ENCODE assay signal across 16 cellular contexts in the genomic region with DNA sequence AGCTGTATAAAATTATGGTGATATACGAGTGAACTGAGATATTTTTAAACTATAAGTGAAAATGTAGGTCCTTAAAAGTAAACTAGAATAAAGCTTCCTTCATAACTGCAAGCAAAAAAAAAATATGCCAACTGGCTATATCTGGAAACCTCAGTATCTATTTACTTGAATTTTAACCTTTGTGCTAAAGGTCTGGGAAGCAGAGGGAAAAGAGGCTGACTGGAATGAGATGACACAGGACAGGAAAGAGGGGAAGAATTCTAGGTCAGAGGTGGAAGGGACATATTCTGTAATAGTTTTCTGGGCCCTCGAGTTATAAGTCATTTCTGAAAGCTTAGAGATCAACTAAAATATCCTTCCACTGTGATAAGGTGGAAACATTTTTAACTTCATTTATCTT. TPM values are rescaled to one million over a fixed set of nuclear protein-coding genes. Genes with fewer than 3 reads are reported as not detected.
DNase-seq lines count a peak whose midpoint lies in the region; ATAC-seq and TF ChIP-seq lines count a peak whose summit lies in the region.
"Had no signal": no experiment of that assay in that cellular context is flagged by ENCODE, and none has a peak within 500 bp of the region (broad histone marks: within the 10 kb centered on the region; RNA-seq: fewer than 3 reads in every experiment).

No MANE protein-coding gene starts in this region.

- no peaks in the 10 kb centered on the region for H3K27me3 ChIP-seq in ACC112 (ENCODE audit: insufficient read depth, low read length)
- H3K27me3 ChIP-seq in body of pancreas, result no peaks in the 10 kb centered on the region

- intact Hi-C loops in body of pancreas (cut with DNase I), result no loop called here

- TF ChIP-seq CTCF in body of pancreas (IDR thresholded peaks at IDR 0.05), result no peak

- no peak for TF ChIP-seq POLR2A in body of pancreas (IDR thresholded peaks at IDR 0.05)

- H3K4me3 ChIP-seq in ACC112 (ENCODE audit: low read depth, low read length), result no peak overlapping the region
- no peak overlapping the region for H3K4me3 ChIP-seq in body of pancreas

- peak overlapping the region; percentile 13 for H2AFZ ChIP-seq in ACC112 (ENCODE audit: low read length, unreplicated experiment)

- no peaks in the 10 kb centered on the region for H3K79me2 ChIP-seq in ACC112 (ENCODE audit: control insufficient read depth, insufficient read depth, low read length, unreplicated experiment)

- H3K27ac ChIP-seq in ACC112 (ENCODE audit: low read depth, low read length) (no peak overlapping the region), body of pancreas (no peak overlapping the region), substantia nigra (ENCODE audit: low read depth, low read length, poor library complexity, severe bottlenecking) (no peak overlapping the region)
- H3K27ac ChIP-seq: KMS-11 had no signal

- no peaks in the 10 kb centered on the region for H3K36me3 ChIP-seq in ACC112 (ENCODE audit: insufficient read depth, low read length)
- no peaks in the 10 kb centered on the region for H3K36me3 ChIP-seq in body of pancreas (replicated peaks in 1 of 2; ENCODE audit: insufficient read depth in 1 of 2, low read depth in 2 of 2)

- 70 to 71% methylated on average over 2 of the region's 2 CpGs for WGBS in body of pancreas, 2 donors

- DNase-seq in LHCN-M2 (ENCODE audit: low read depth) (peak; percentile 23), hepatic stellate cell (ENCODE audit: low spot score) (peak; percentile 15), myocyte (ENCODE audit: low read depth) (peak; percentile 19), anterior cingulate cortex (lab: John Stamatoyannopoulos, UW) (no peak), body of pancreas (no peak), substantia nigra (lab: John Stamatoyannopoulos, UW) (no peak), Ammon's horn (ENCODE audit: low spot score) (no peak)
- DNase-seq: Caco-2, MM.1S, NCI-H1105, NCI-H187, NCI-H82, SHP77 had no signal

- no peaks in the 10 kb centered on the region for H3K9me3 ChIP-seq in body of pancreas
- H3K9me3 ChIP-seq: Caco-2 had no signal

- ATAC-seq in body of pancreas, result no peak
- ATAC-seq: Panc1 had no signal

- H3K4me1 ChIP-seq in ACC112 (ENCODE audit: control insufficient read depth, insufficient read depth, low read length, unreplicated experiment), result peaks cover 3% of the 10 kb centered on the region
- no peaks in the 10 kb centered on the region for H3K4me1 ChIP-seq in body of pancreas

RNA-seq across cellular contexts. Expression of a gene that starts 46.8 kb away (rescaled TPM):
- total RNA-seq in LHCN-M2 (2014; rRNA removed) (41.6 and 46.5 TPM in 2 replicates), myocyte (72.1 and 82.6 TPM in 2 replicates), body of pancreas (10 to 100 TPM; 11.9 to 13.5 TPM)
- polyA plus RNA-seq in LHCN-M2 (2012), result 54.5 TPM
- 46.9 TPM for polyA plus RNA-seq in myocyte (2012)

Comparison
In these comparisons a context has a peak if more than half of its experiments do, and no peak if none do; other contexts are left out.
1. DNase-seq: peak in LHCN-M2 (single experiment), hepatic stellate cell (single experiment) and myocyte (single experiment); none in anterior cingulate cortex (0 of 58), body of pancreas (0 of 4), substantia nigra (0 of 49) and Ammon's horn (single experiment).